21 cellular contexts compared by ENCODE assay signal in genomic region chrX:31653395-31653794, GRCh38.
"Had no signal": no experiment of that assay in that cellular context is flagged by ENCODE, and none has a peak within 500 bp of the region (broad histone marks: within the 10 kb centered on the region; RNA-seq: fewer than 3 reads in every experiment).

No MANE protein-coding gene starts in this region.

- H3K9ac ChIP-seq: parathyroid adenoma had no signal

- H3K27me3 ChIP-seq: foreskin keratinocyte, right lobe of liver, spleen, tibial artery, upper lobe of left lung, uterus had no signal

- H3K4me1 ChIP-seq: foreskin keratinocyte, parathyroid adenoma, prostate gland, right lobe of liver, spleen, tibial artery, upper lobe of left lung, uterus had no signal

- H3K9me3 Mint-ChIP-seq: stimulated activated memory B cell treated with anti-CD40 and anti-IgM and Interleukin-4, amounts not matched to agents 10 μg/mL and 1 μg/mL and 100 μg/mL, for 72 hours; stimulated activated naive CD8-positive, alpha-beta T cell treated with anti-CD3 and anti-CD28 coated beads, Interleukin-15, Interleukin-2, amounts not matched to agents 100 ng/mL and 50 ng/mL, for 24 hours had no signal

- H3K27me3 Mint-ChIP-seq: stimulated activated memory B cell treated with anti-CD40 and anti-IgM and Interleukin-4, amounts not matched to agents 10 μg/mL and 1 μg/mL and 100 μg/mL, for 72 hours; stimulated activated naive CD8-positive, alpha-beta T cell treated with anti-CD3 and anti-CD28 coated beads, Interleukin-15, Interleukin-2, amounts not matched to agents 100 ng/mL and 50 ng/mL, for 24 hours had no signal

- ATAC-seq: foreskin keratinocyte; stimulated activated memory B cell treated with anti-CD40 and anti-IgM and Interleukin-4, amounts not matched to agents 10 μg/mL and 1 μg/mL and 100 μg/mL, for 72 hours had no signal

- H3K4me1 Mint-ChIP-seq: immature natural killer cell, naive B cell, nephron had no signal

- DNase-seq: foreskin keratinocyte; immature natural killer cell; left ventricle myocardium superior; mesenchymal stem cell; midbrain; naive B cell; occipital lobe; right lobe of liver; spleen; stimulated activated CD4-positive, alpha-beta T cell treated with anti-CD3 and anti-CD28 coated beads, Interleukin-15, amount 100 ng/mL, for 24 hours; stimulated activated CD4-positive, alpha-beta T cell treated with anti-CD3 and anti-CD28 coated beads, Interleukin-1b, Interleukin-23, amount 100 ng/mL, for 48 hours; stimulated activated CD4-positive, alpha-beta T cell treated with anti-CD3 and anti-CD28 coated beads, Interleukin-4, amount 100 ng/mL, for 24 hours; tibial artery; upper lobe of left lung; uterus had no signal

- H3K27ac ChIP-seq: foreskin keratinocyte, parathyroid adenoma, prostate gland, right lobe of liver, tibial artery, upper lobe of left lung, uterus had no signal

- H2AFZ ChIP-seq: parathyroid adenoma had no signal

- H3K9me3 ChIP-seq: prostate gland, right lobe of liver, spleen, tibial artery, upper lobe of left lung, uterus had no signal

- H3K4me3 Mint-ChIP-seq: immature natural killer cell; naive B cell; nephron; stimulated activated memory B cell treated with anti-CD40 and anti-IgM and Interleukin-4, amounts not matched to agents 10 μg/mL and 1 μg/mL and 100 μg/mL, for 72 hours; stimulated activated naive CD8-positive, alpha-beta T cell treated with anti-CD3 and anti-CD28 coated beads, Interleukin-15, Interleukin-2, amounts not matched to agents 100 ng/mL and 50 ng/mL, for 24 hours had no signal

- H3K79me2 ChIP-seq: parathyroid adenoma had no signal

- FAIRE-seq: keratinocyte had no signal

- H3K36me3 Mint-ChIP-seq: immature natural killer cell; naive B cell; stimulated activated memory B cell treated with anti-CD40 and anti-IgM and Interleukin-4, amounts not matched to agents 10 μg/mL and 1 μg/mL and 100 μg/mL, for 72 hours had no signal

- H3K27ac Mint-ChIP-seq: immature natural killer cell; naive B cell; nephron; stimulated activated naive CD8-positive, alpha-beta T cell treated with anti-CD3 and anti-CD28 coated beads, Interleukin-15, Interleukin-2, amounts not matched to agents 100 ng/mL and 50 ng/mL, for 24 hours had no signal
